In genomic region chrX:48736878-48737212, GRCh38 we compare ENCODE assay signal across 8 cellular contexts. TPM values are rescaled to one million over a fixed set of nuclear protein-coding genes. Genes with fewer than 3 reads are reported as not detected.
DNase-seq lines count a peak whose midpoint lies in the region; ATAC-seq, FAIRE-seq and TF ChIP-seq lines count a peak whose summit lies in the region.

No MANE protein-coding gene starts in this region.

- TF ChIP-seq RAD21 in IMR-90 (IDR thresholded peaks at IDR 0.05; ENCODE audit: low read length) = no peak

- no peaks in the 10 kb centered on the region for H3K4me1 ChIP-seq in IMR-90 (ENCODE audit: control insufficient read depth, insufficient read depth, low read length)
- H3K4me1 ChIP-seq in mammary epithelial cell (ENCODE audit: insufficient read depth, low read length) = peaks cover 7% of the 10 kb centered on the region
- peaks cover 12 to 14% of the 10 kb centered on the region in 2 donors for H3K4me1 ChIP-seq in naive thymus-derived CD4-positive, alpha-beta T cell (ENCODE audit: control insufficient read depth in 2 of 2, insufficient read depth in 2 of 2, low read length in 2 of 2)

- no peaks in the 10 kb centered on the region for H3K79me1 ChIP-seq in IMR-90 (ENCODE audit: low read depth in 1 of 2, low read length in 2 of 2)

- H3K4me3 Mint-ChIP-seq in naive thymus-derived CD4-positive, alpha-beta T cell = peak overlapping the region; percentile 79 to 98 (median 94)

- no peaks in the 10 kb centered on the region for H3K79me2 ChIP-seq in mammary epithelial cell (ENCODE audit: insufficient read depth, low read length)

- no TSS peak for BruUV-seq in IMR-90 (replicated peaks; lab: Mats Ljungman, UMichigan)
- no TSS peak for BruUV-seq in mammary epithelial cell (replicated peaks; lab: Mats Ljungman, UMichigan)

- H3K4me2 ChIP-seq in IMR-90 (ENCODE audit: low read depth, low read length) (peak overlapping the region; percentile 42), mammary epithelial cell (ENCODE audit: insufficient read depth, low read depth, low read length) (no peak overlapping the region)

- no peak overlapping the region for H2AK5ac ChIP-seq in IMR-90 (ENCODE audit: low read depth, low read length)

- CTCF ChIA-PET in IMR-90 (lab: Yijun Ruan, JAX) (no interaction called here), mammary epithelial cell (lab: Charles Lee; ENCODE audit: low non-redundant PET) (no interaction called here)
- CTCF ChIA-PET in naive thymus-derived CD4-positive, alpha-beta T cell (lab: Charles Lee) = interaction anchor here (0.6 to 1.5 kb wide), 7 partner anchors 8 to 375 kb away, joined by 3 to 7 read pairs (median 3); no protein-coding TSS in a partner anchor

- WGBS in IMR-90 (ENCODE audit: extremely low coverage in 2 of 2, insufficient read length in 1 of 2), 2 experiments = 45% methylated on average over 6 of the region's 10 CpGs; no CpG with 5 or more reads in 1 of the 2 experiments
- 35% methylated on average over 10 of the region's 10 CpGs for WGBS in mammary epithelial cell (ENCODE audit: low coverage, missing lambda C conversion rate)

- peak overlapping the region; percentile 75 for H4K5ac ChIP-seq in IMR-90 (ENCODE audit: low read depth, low read length)

- peaks cover 8 to 31% (median 24%) of the 10 kb centered on the region in 7 donors for H3K4me1 Mint-ChIP-seq in naive thymus-derived CD4-positive, alpha-beta T cell

- POLR2A ChIA-PET in IMR-90 (lab: Charles Lee; ENCODE audit: unreplicated experiment) = no interaction called here
- POLR2A ChIA-PET in naive thymus-derived CD4-positive, alpha-beta T cell (lab: Charles Lee) = interaction anchor here (0.7 to 4.4 kb wide), 24 partner anchors 8 to 454 kb away, joined by 3 to 50 read pairs (median 6); partner anchors contain the start of genes HDAC6, OTUD5, RBM3 and SLC35A2

- H3K27me3 ChIP-seq in IMR-90 (ENCODE audit: control insufficient read depth, insufficient read depth, low read length) = no peaks in the 10 kb centered on the region; the same call in 1 of the 2 replicates
- no peaks in the 10 kb centered on the region for H3K27me3 ChIP-seq in mammary epithelial cell (ENCODE audit: insufficient read depth, low read length)
- H3K27me3 ChIP-seq in naive thymus-derived CD4-positive, alpha-beta T cell (ENCODE audit: control insufficient read depth in 2 of 2, insufficient read depth in 2 of 2, low read length in 2 of 2) = no peaks in the 10 kb centered on the region

- in situ Hi-C loops in IMR-90 (cut with MboI; ENCODE audit: low sequenced_read_pairs) (no loop called here), mammary epithelial cell (cut with MboI; ENCODE audit: low sequenced_read_pairs in 2 of 2) (no loop called here)

- H3K56ac ChIP-seq in IMR-90 (ENCODE audit: extremely low read depth, insufficient read depth, low read length) = no peak overlapping the region

- no peak for ATAC-seq in IMR-90 (ENCODE audit: low read depth)
- ATAC-seq in naive thymus-derived CD4-positive, alpha-beta T cell = no peak

- TF ChIP-seq POLR2A in IMR-90 (IDR thresholded peaks at IDR 0.05; ENCODE audit: low read depth, low read length) = no peak

- no peak overlapping the region for H2BK5ac ChIP-seq in IMR-90 (ENCODE audit: low read depth, low read length, poor library complexity, severe bottlenecking)

- DNase-seq in AG10803 (ENCODE audit: low read depth) = no peak
- no peak for DNase-seq in IMR-90
- no peak for DNase-seq in mammary epithelial cell
- DNase-seq in naive thymus-derived CD4-positive, alpha-beta T cell = peak in 1 of 9 donors; percentile 4
- DNase-seq in urothelium cell line (ENCODE audit: low spot score) = no peak
- DNase-seq in SKM-1 treated with dmso at 0.1 percent for 144 hours (lab: John Stamatoyannopoulos, UW; ENCODE audit: unreplicated experiment) = no peak
- no peak for DNase-seq in NCI-H2107 (lab: John Stamatoyannopoulos, UW)
- DNase-seq in HK-2 (ENCODE audit: unreplicated experiment) = no peak

- H4K8ac ChIP-seq in IMR-90 (ENCODE audit: low read depth in 2 of 2, low read length in 2 of 2) = peak overlapping the region; percentile 59 to 83

- no peak overlapping the region for H3K4ac ChIP-seq in IMR-90 (ENCODE audit: low read depth, low read length)

- no peak overlapping the region for H3K14ac ChIP-seq in IMR-90 (replicated peaks; ENCODE audit: low read depth, low read length)

- H3K9me3 ChIP-seq in IMR-90 (ENCODE audit: control insufficient read depth, insufficient read depth, low read length) = no peaks in the 10 kb centered on the region
- peaks cover 3% of the 10 kb centered on the region for H3K9me3 ChIP-seq in mammary epithelial cell (replicated peaks; ENCODE audit: insufficient read depth, low read length)
- no peaks in the 10 kb centered on the region for H3K9me3 ChIP-seq in naive thymus-derived CD4-positive, alpha-beta T cell (ENCODE audit: control insufficient read depth in 2 of 3, low read length in 3 of 3)

- H3K9me3 Mint-ChIP-seq in naive thymus-derived CD4-positive, alpha-beta T cell = no peaks in the 10 kb centered on the region

- 0 out of 2 replicates have a peak, but pooled peaks cover 3% of the 10 kb centered on the region for H3K9me1 ChIP-seq in IMR-90 (ENCODE audit: insufficient read depth, low read length)

- H4K20me1 ChIP-seq in IMR-90 (ENCODE audit: insufficient read depth, low read length) (no peaks in the 10 kb centered on the region), mammary epithelial cell (ENCODE audit: insufficient read depth, low read length) (no peaks in the 10 kb centered on the region)

- H3K36me3 ChIP-seq in IMR-90 (ENCODE audit: control insufficient read depth, insufficient read depth, low read length) = no peaks in the 10 kb centered on the region
- no peaks in the 10 kb centered on the region for H3K36me3 ChIP-seq in mammary epithelial cell (ENCODE audit: insufficient read depth, low read length)
- H3K36me3 ChIP-seq in naive thymus-derived CD4-positive, alpha-beta T cell (ENCODE audit: control insufficient read depth in 2 of 3, insufficient read depth in 3 of 3, low read length in 3 of 3) = no peaks in the 10 kb centered on the region

- TF ChIP-seq CTCF in AG10803 (conservative IDR thresholded peaks at IDR 0.05; ENCODE audit: low read length) = no peak
- TF ChIP-seq CTCF in IMR-90 (conservative IDR thresholded peaks at IDR 0.05; ENCODE audit: low read depth, low read length) = no peak
- no peak for TF ChIP-seq CTCF in mammary epithelial cell (conservative IDR thresholded peaks at IDR 0.05 in 1 of 2, IDR thresholded peaks at IDR 0.05 in 1 of 2; ENCODE audit: extremely low read depth in 1 of 2, insufficient read depth in 1 of 2, low read depth in 1 of 2, low read length in 2 of 2)

- H3K23ac ChIP-seq in IMR-90 (ENCODE audit: low read depth, low read length) = no peak overlapping the region

- intact Hi-C loops in IMR-90 (cut with micrococcal nuclease) = loop anchor here (1.0 kb wide), 1 partner anchor 64 kb away; no protein-coding TSS in a partner anchor
- intact Hi-C loops in mammary epithelial cell (cut with micrococcal nuclease) = loop anchor here (2.0 kb wide), 1 partner anchor 40 kb away; the partner anchor contains the start of gene SUV39H1
- intact Hi-C loops in naive thymus-derived CD4-positive, alpha-beta T cell (cut with micrococcal nuclease) = loop anchor here (1.0 to 5.0 kb wide), 15 partner anchors 24 to 306 kb away; partner anchors contain the start of genes PQBP1 (in 2 of the 2), SUV39H1 (in 2 of the 2), TIMM17B (in 2 of the 2) and OTUD5 (in 1 of the 2)

- dilution Hi-C loops in IMR-90 (cut with HindIII; ENCODE audit: low sequenced_read_pairs, unreplicated experiment) = no loop called here
- dilution Hi-C loops in mammary epithelial cell (cut with HindIII; ENCODE audit: low sequenced_read_pairs) = loop anchor here (5.0 to 10.0 kb wide), 2 partner anchors 35 to 168 kb away; no protein-coding TSS in a partner anchor

- peak overlapping the region; percentile 65 for H2AFZ ChIP-seq in IMR-90 (replicated peaks; ENCODE audit: low read length, poor library complexity)
- H2AFZ ChIP-seq in mammary epithelial cell (ENCODE audit: low read depth, low read length) = peak overlapping the region; percentile 69

- H3K27ac ChIP-seq in IMR-90 (ENCODE audit: insufficient read depth, low read length) = no peak overlapping the region
- H3K27ac ChIP-seq in mammary epithelial cell (ENCODE audit: insufficient read depth, low read depth, low read length) = no peak overlapping the region
- peak overlapping the region; percentile 58 for H3K27ac ChIP-seq in naive thymus-derived CD4-positive, alpha-beta T cell (ENCODE audit: low read depth, low read length)

- no peak overlapping the region for H3K9ac ChIP-seq in IMR-90 (ENCODE audit: low read depth, low read length)
- no peak overlapping the region for H3K9ac ChIP-seq in mammary epithelial cell (ENCODE audit: insufficient read depth, low read length)

- no peak overlapping the region for H2AK9ac ChIP-seq in IMR-90 (replicated peaks; ENCODE audit: low read depth, low read length, poor library complexity)

- no peak overlapping the region for H2BK15ac ChIP-seq in IMR-90 (ENCODE audit: low read depth, low read length)

- H3K18ac ChIP-seq in IMR-90 (ENCODE audit: low read depth, low read length) = no peak overlapping the region

- no peak for FAIRE-seq in urothelium cell line (lab: Jason Lieb, UNC)

- H3K4me3 ChIP-seq in AG10803 (ENCODE audit: low read length) = peak overlapping the region; percentile 50
- H3K4me3 ChIP-seq in IMR-90 (ENCODE audit: insufficient read depth, low read depth, low read length) = peak overlapping the region; percentile 4; the same call in 1 of the 2 replicates
- H3K4me3 ChIP-seq in mammary epithelial cell (replicated peaks in 1 of 3; ENCODE audit: insufficient read depth in 1 of 3, low read depth in 2 of 3, low read length in 3 of 3) = peak overlapping the region in 2 of 3 experiments; percentile 5 to 25
- H3K4me3 ChIP-seq in naive thymus-derived CD4-positive, alpha-beta T cell (ENCODE audit: low read length) = peak overlapping the region; percentile 45

- H3K27me3 Mint-ChIP-seq in naive thymus-derived CD4-positive, alpha-beta T cell = no peaks in the 10 kb centered on the region

- H4K91ac ChIP-seq in IMR-90 (ENCODE audit: insufficient read depth, low read depth, low read length) = no peak overlapping the region

- peaks cover 0 to 8% (median 4%) of the 10 kb centered on the region in 5 donors for H3K36me3 Mint-ChIP-seq in naive thymus-derived CD4-positive, alpha-beta T cell

- peak overlapping the region; percentile 90 to 99 (median 96) for H3K27ac Mint-ChIP-seq in naive thymus-derived CD4-positive, alpha-beta T cell

- H2BK120ac ChIP-seq in IMR-90 (ENCODE audit: low read depth, low read length) = no peak overlapping the region

- H2BK20ac ChIP-seq in IMR-90 (ENCODE audit: low read depth, low read length) = no peak overlapping the region

RNA-seq across cellular contexts. Expression of gene GLOD5, which starts 24.7 kb away (rescaled TPM):
- not detected in 2 replicates for total RNA-seq in IMR-90 (2012; rRNA removed)
- polyA plus RNA-seq in IMR-90 (2012; rRNA removed) = not detected in 2 replicates
- polyA plus RNA-seq in IMR-90 (2012; cell fraction: cytosol; rRNA removed) = not detected in 2 replicates
- polyA plus RNA-seq in IMR-90 (2012; cell fraction: nucleus; rRNA removed; ENCODE audit: low replicate concordance) = not detected in 2 replicates
- not detected for total RNA-seq in mammary epithelial cell
- not detected for polyA plus RNA-seq in mammary epithelial cell
- polyA minus RNA-seq in mammary epithelial cell = not detected
- not detected for total RNA-seq in naive thymus-derived CD4-positive, alpha-beta T cell
- not detected for polyA plus RNA-seq in naive thymus-derived CD4-positive, alpha-beta T cell

RNA-seq across cellular contexts. Expression of gene SUV39H1, which starts 40.3 kb away (rescaled TPM):
- total RNA-seq in IMR-90 (2012; rRNA removed) (6.6 and 7.2 TPM in 2 replicates), mammary epithelial cell (10 to 100 TPM in 1 of 2 donors, 1 to 10 TPM in 1; 2.8 to 11.4 TPM)
- polyA plus RNA-seq in IMR-90 (2012; rRNA removed) (8.6 and 9.9 TPM in 2 replicates), mammary epithelial cell (19.1 TPM)
- polyA plus RNA-seq in IMR-90 (2012; cell fraction: cytosol; rRNA removed) = 6.6 and 7.1 TPM in 2 replicates
- polyA plus RNA-seq in IMR-90 (2012; cell fraction: nucleus; rRNA removed; ENCODE audit: low replicate concordance) = 9.5 and 19.5 TPM in 2 replicates
- polyA minus RNA-seq in mammary epithelial cell = 26.4 TPM
- 10 to 100 TPM in 1 of 5 experiments, 1 to 10 TPM in 4; 4.6 to 23.3 (median 8.6) TPM for total RNA-seq in naive thymus-derived CD4-positive, alpha-beta T cell
- polyA plus RNA-seq in naive thymus-derived CD4-positive, alpha-beta T cell = 10 to 100 TPM; 10.1 to 13.6 TPM

RNA-seq across cellular contexts. Expression of gene GATA1, which starts 49.5 kb away (rescaled TPM):
- total RNA-seq in IMR-90 (2012; rRNA removed) (not detected in 2 replicates), mammary epithelial cell (not detected)
- polyA plus RNA-seq in IMR-90 (2012; rRNA removed) (not detected in 2 replicates), mammary epithelial cell (not detected)
- polyA plus RNA-seq in IMR-90 (2012; cell fraction: cytosol; rRNA removed) = not detected in 2 replicates
- polyA plus RNA-seq in IMR-90 (2012; cell fraction: nucleus; rRNA removed; ENCODE audit: low replicate concordance) = not detected in 2 replicates
- not detected for polyA minus RNA-seq in mammary epithelial cell
- 1 to 10 TPM in 1 of 5 experiments, under 1 TPM in 1, not detected in 3; 0.45 to 1.2 TPM for total RNA-seq in naive thymus-derived CD4-positive, alpha-beta T cell
- not detected for polyA plus RNA-seq in naive thymus-derived CD4-positive, alpha-beta T cell

RNA-seq across cellular contexts. Expression of gene WAS, which starts 53.2 kb away (rescaled TPM):
- total RNA-seq in IMR-90 (2012; rRNA removed) = not detected in 2 replicates
- polyA plus RNA-seq in IMR-90 (2012; rRNA removed) = 0.09 and 0.14 TPM in 2 replicates
- 0.11 and 0.14 TPM in 2 replicates for polyA plus RNA-seq in IMR-90 (2012; cell fraction: cytosol; rRNA removed)
- 0.74 and 1.1 TPM in 2 replicates for polyA plus RNA-seq in IMR-90 (2012; cell fraction: nucleus; rRNA removed; ENCODE audit: low replicate concordance)
- under 1 TPM in 1 of 2 donors, not detected in 1; 0.16 TPM for total RNA-seq in mammary epithelial cell
- polyA plus RNA-seq in mammary epithelial cell = 0.03 TPM
- polyA minus RNA-seq in mammary epithelial cell = not detected
- 100 to 1,000 TPM in 4 of 5 experiments, 10 to 100 TPM in 1; 92.2 to 164 (median 105) TPM for total RNA-seq in naive thymus-derived CD4-positive, alpha-beta T cell
- polyA plus RNA-seq in naive thymus-derived CD4-positive, alpha-beta T cell = 10 to 100 TPM; 18.6 to 28.8 TPM
